ENCODE assay signal across 8 cellular contexts in genomic region chr2:102839668-102840388, GRCh38.
DNase-seq lines count a peak whose midpoint lies in the region; ATAC-seq and TF ChIP-seq lines count a peak whose summit lies in the region.

No MANE protein-coding gene starts in this region.

- H3K4me3 Mint-ChIP-seq in chondrocyte (ENCODE audit: unreplicated experiment): no peak overlapping the region

- H3K36me3 Mint-ChIP-seq in chondrocyte (ENCODE audit: low read depth): no peaks in the 10 kb centered on the region

- no peaks in the 10 kb centered on the region for H3K27me3 Mint-ChIP-seq in chondrocyte (ENCODE audit: low read depth)

- no peak overlapping the region for H3K27ac Mint-ChIP-seq in chondrocyte (ENCODE audit: unreplicated experiment)

- peaks cover 7% of the 10 kb centered on the region for H3K4me1 Mint-ChIP-seq in chondrocyte (ENCODE audit: low read depth)

- no peak overlapping the region for H3K27ac ChIP-seq in liver (ENCODE audit: low read depth in 1 of 2, low read length in 2 of 2)
- no peak overlapping the region for H3K27ac ChIP-seq in transverse colon

- ATAC-seq in GM21381 (IDR thresholded peaks at IDR 0.05; ENCODE audit: unreplicated experiment): no peak

- H3K36me3 ChIP-seq in liver (ENCODE audit: control insufficient read depth in 4 of 4, insufficient read depth in 3 of 4, low read depth in 1 of 4, low read length in 3 of 4) (no peaks in the 10 kb centered on the region), transverse colon (no peaks in the 10 kb centered on the region)

- H3K27me3 ChIP-seq in liver (ENCODE audit: control insufficient read depth in 4 of 4, insufficient read depth in 4 of 4, low read length in 3 of 4): no peaks in the 10 kb centered on the region
- no peaks in the 10 kb centered on the region for H3K27me3 ChIP-seq in transverse colon

- no peak for TF ChIP-seq POLR2A in transverse colon (IDR thresholded peaks at IDR 0.05)

- no peaks in the 10 kb centered on the region for H3K4me1 ChIP-seq in liver (ENCODE audit: control insufficient read depth in 4 of 4, insufficient read depth in 4 of 4, low read length in 3 of 4)
- no peaks in the 10 kb centered on the region for H3K4me1 ChIP-seq in transverse colon

- peak; percentile 60 to 75 for TF ChIP-seq RAD21 in liver (IDR thresholded peaks at IDR 0.05)

- TF ChIP-seq CTCF in chondrocyte (IDR thresholded peaks at IDR 0.05): peak; percentile 92
- TF ChIP-seq CTCF in liver (IDR thresholded peaks at IDR 0.05; ENCODE audit: low read depth, low read length, missing input control): peak; percentile 80
- peak; percentile 59 to 90 (median 85) for TF ChIP-seq CTCF in transverse colon (IDR thresholded peaks at IDR 0.05)

- DNase-seq in DMS153 treated with DMSO at 0.1 percent for 48 hours (lab: John Stamatoyannopoulos, UW; ENCODE audit: unreplicated experiment): peak; percentile 42
- no peak for DNase-seq in DMS153 (lab: John Stamatoyannopoulos, UW)
- DNase-seq in HuH-7.5 (ENCODE audit: low spot score): peak; percentile 12
- peak; percentile 2 for DNase-seq in OCI-M2 (lab: John Stamatoyannopoulos, UW; ENCODE audit: unreplicated experiment)
- DNase-seq in chondrocyte (ENCODE audit: low spot score): no peak
- no peak for DNase-seq in transverse colon

- H3K9me3 Mint-ChIP-seq in chondrocyte (ENCODE audit: low read depth): no peaks in the 10 kb centered on the region

- H3K4me3 ChIP-seq in liver (ENCODE audit: low read depth in 1 of 3, low read length in 3 of 3) (no peak overlapping the region), transverse colon (no peak overlapping the region)

- no peaks in the 10 kb centered on the region for H3K9me3 ChIP-seq in liver (ENCODE audit: control insufficient read depth in 4 of 4, low read length in 3 of 4)
- H3K9me3 ChIP-seq in transverse colon: no peaks in the 10 kb centered on the region

- TF ChIP-seq EP300 in transverse colon (IDR thresholded peaks at IDR 0.05; ENCODE audit: low read depth): no peak

- H3K9ac ChIP-seq in liver (ENCODE audit: low read depth in 1 of 2, low read length in 2 of 2): no peak overlapping the region

- in situ Hi-C loops in transverse colon (cut with MboI; ENCODE audit: low pct_ligation_motif_present in 1 of 4, low pct_unique_long_range_greater_than_20kb in 1 of 4, low sequenced_read_pairs in 3 of 4): no loop called here

- intact Hi-C loops in transverse colon (cut with DNase I; ENCODE audit: low total_unique reads): no loop called here

- WGBS in liver: 36% methylated on average over 8 of the region's 8 CpGs
- WGBS in transverse colon (ENCODE audit: low coverage in 1 of 2), 2 donors: 0 to 42% methylated on average over 3 to 8 of the region's 8 CpGs

TF ChIP-seq in liver, 16 proteins besides CTCF, POLR2A, EP300 and RAD21:
- no peak for TF ChIP-seq RXRA (IDR thresholded peaks at IDR 0.05)
- TF ChIP-seq YY1 (IDR thresholded peaks at IDR 0.05): no peak
- TF ChIP-seq REST (IDR thresholded peaks at IDR 0.05): no peak
- TF ChIP-seq GABPA (IDR thresholded peaks at IDR 0.05 in 1 of 2, conservative IDR thresholded peaks at IDR 0.05 in 1 of 2): no peak
- no peak for TF ChIP-seq SP1 (IDR thresholded peaks at IDR 0.05)
- no peak for TF ChIP-seq TAF1 (conservative IDR thresholded peaks at IDR 0.05)
- TF ChIP-seq MAX (IDR thresholded peaks at IDR 0.05): no peak
- TF ChIP-seq HNF4G (IDR thresholded peaks at IDR 0.05): no peak
- no peak for TF ChIP-seq HNF4A (conservative IDR thresholded peaks at IDR 0.05)
- no peak for TF ChIP-seq JUND (IDR thresholded peaks at IDR 0.05)
- no peak for TF ChIP-seq NR2F2 (IDR thresholded peaks at IDR 0.05)
- TF ChIP-seq FOXA1 (IDR thresholded peaks at IDR 0.05): no peak
- TF ChIP-seq ZBTB33 (IDR thresholded peaks at IDR 0.05): no peak
- TF ChIP-seq ATF3 (IDR thresholded peaks at IDR 0.05): no peak
- no peak for TF ChIP-seq FOXA2 (IDR thresholded peaks at IDR 0.05)
- no peak for TF ChIP-seq EGR1 (IDR thresholded peaks at IDR 0.05; ENCODE audit: low read depth in 2 of 2)

Comparison
In these comparisons a context has a peak if more than half of its experiments do, and no peak if none do; other contexts are left out.
1. DNase-seq: peak in DMS153 treated with DMSO at 0.1 percent for 48 hours (single experiment), HuH-7.5 (single experiment) and OCI-M2 (single experiment); none in DMS153 (single experiment), chondrocyte (single experiment) and transverse colon (single experiment).
2. Peak in every context shown above with its lines, with median percentiles within 50 percentile points of each other: CTCF ChIP-seq.